In the genomic region with DNA sequence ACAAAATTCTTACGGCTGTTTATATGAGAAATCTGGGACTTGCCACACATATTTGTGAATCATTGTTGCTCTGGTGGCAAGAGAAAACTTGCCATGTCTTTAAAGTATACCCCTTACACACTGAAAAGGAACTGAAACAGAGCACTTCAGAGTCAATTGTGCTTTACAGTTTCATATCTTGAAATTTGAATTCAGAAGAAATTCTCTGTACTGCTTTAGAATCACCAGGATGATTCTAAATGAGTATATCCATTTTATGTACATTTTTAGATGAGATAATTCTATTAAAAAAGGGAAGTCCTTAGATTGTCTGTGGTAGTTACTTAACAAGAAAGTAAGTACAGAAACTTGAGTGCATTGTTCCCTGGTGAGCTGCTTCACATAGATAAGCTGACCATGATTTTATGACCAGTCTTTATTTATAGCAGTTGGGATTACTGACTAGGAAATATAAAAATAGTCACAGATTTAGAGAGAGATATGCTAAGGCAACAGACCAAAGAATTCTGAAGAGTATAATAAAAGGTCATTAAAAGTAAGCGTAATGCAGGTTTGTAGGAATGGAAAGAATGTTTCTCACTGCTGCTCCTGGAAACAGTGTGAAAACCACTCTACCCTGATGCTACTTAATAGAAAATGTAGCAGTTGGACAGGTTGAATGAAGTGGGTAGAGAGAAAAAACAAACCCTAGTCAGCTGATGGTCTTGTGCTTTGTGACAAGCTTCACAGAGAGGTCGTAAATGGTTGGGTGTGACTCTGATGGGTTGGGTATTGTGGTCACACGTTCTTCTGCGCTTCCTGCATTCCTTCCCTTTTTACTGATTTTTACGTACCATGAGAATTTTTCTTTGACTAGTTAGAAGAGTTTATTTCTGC, we compare ENCODE assay signal across 8 cellular contexts. TPM values are rescaled to one million over a fixed set of nuclear protein-coding genes. Genes with fewer than 3 reads are reported as not detected.
DNase-seq lines count a peak whose midpoint lies in the region; ATAC-seq and TF ChIP-seq lines count a peak whose summit lies in the region.

No MANE protein-coding gene starts in this region.

- H3K27ac Mint-ChIP-seq in activated CD4-positive, alpha-beta memory T cell treated with anti-CD3 and anti-CD28 coated beads, Interleukin-2, amount 10 ng/mL, durations not matched to agents 7 days and 5 days: peak overlapping the region; percentile 55
- peak overlapping the region; percentile 89 to 90 for H3K27ac Mint-ChIP-seq in stimulated activated naive CD8-positive, alpha-beta T cell treated with anti-CD3 and anti-CD28 coated beads, Interleukin-15, amount 100 ng/mL, for 72 hours

- H3K36me3 ChIP-seq in right atrium auricular region: no peaks in the 10 kb centered on the region

- no peaks in the 10 kb centered on the region for H3K9me3 ChIP-seq in right atrium auricular region

- no peaks in the 10 kb centered on the region for H3K9me3 Mint-ChIP-seq in activated CD4-positive, alpha-beta memory T cell treated with anti-CD3 and anti-CD28 coated beads, Interleukin-2, amount 10 ng/mL, durations not matched to agents 7 days and 5 days
- no peaks in the 10 kb centered on the region for H3K9me3 Mint-ChIP-seq in stimulated activated naive CD8-positive, alpha-beta T cell treated with anti-CD3 and anti-CD28 coated beads, Interleukin-15, amount 100 ng/mL, for 72 hours

- peak; percentile 72 for ATAC-seq in GM21447 (IDR thresholded peaks at IDR 0.05; ENCODE audit: unreplicated experiment)
- peak; percentile 71 for ATAC-seq in stimulated activated naive CD8-positive, alpha-beta T cell treated with anti-CD3 and anti-CD28 coated beads, Interleukin-15, amount 100 ng/mL, for 72 hours

- H3K27ac ChIP-seq in right atrium auricular region: peak overlapping the region; percentile 82 to 84

- no peaks in the 10 kb centered on the region for H3K27me3 Mint-ChIP-seq in activated CD4-positive, alpha-beta memory T cell treated with anti-CD3 and anti-CD28 coated beads, Interleukin-2, amount 10 ng/mL, durations not matched to agents 7 days and 5 days
- no peaks in the 10 kb centered on the region for H3K27me3 Mint-ChIP-seq in stimulated activated naive CD8-positive, alpha-beta T cell treated with anti-CD3 and anti-CD28 coated beads, Interleukin-15, amount 100 ng/mL, for 72 hours

- peaks cover 2% of the 10 kb centered on the region for H3K36me3 Mint-ChIP-seq in activated CD4-positive, alpha-beta memory T cell treated with anti-CD3 and anti-CD28 coated beads, Interleukin-2, amount 10 ng/mL, durations not matched to agents 7 days and 5 days (ENCODE audit: low read depth)

- peak overlapping the region; percentile 7 for H3K4me3 Mint-ChIP-seq in activated CD4-positive, alpha-beta memory T cell treated with anti-CD3 and anti-CD28 coated beads, Interleukin-2, amount 10 ng/mL, durations not matched to agents 7 days and 5 days
- peak overlapping the region; percentile 76 to 84 for H3K4me3 Mint-ChIP-seq in stimulated activated naive CD8-positive, alpha-beta T cell treated with anti-CD3 and anti-CD28 coated beads, Interleukin-15, amount 100 ng/mL, for 72 hours

- POLR2A ChIA-PET in activated CD4-positive, alpha-beta memory T cell treated with anti-CD3 and anti-CD28 coated beads, Interleukin-2, amount 10 ng/mL, durations not matched to agents 7 days and 5 days (lab: Charles Lee): interaction anchor here (0.9 to 1.4 kb wide), 4 partner anchors 14 to 87 kb away, joined by 3 read pairs; no protein-coding TSS in a partner anchor

- peak; percentile 89 for DNase-seq in HS-27A (ENCODE audit: low read depth)
- DNase-seq in activated CD4-positive, alpha-beta memory T cell treated with anti-CD3 and anti-CD28 coated beads, Interleukin-2, amount 10 ng/mL, durations not matched to agents 7 days and 5 days: no peak
- no peak for DNase-seq in right atrium auricular region (ENCODE audit: low spot score)
- DNase-seq in stimulated activated naive CD8-positive, alpha-beta T cell treated with anti-CD3 and anti-CD28 coated beads, Interleukin-15, amount 100 ng/mL, for 72 hours: no peak
- DNase-seq in NCI-H446 treated with DMSO at 0.1 percent for 48 hours (lab: John Stamatoyannopoulos, UW): no peak
- DNase-seq in occipital lobe (lab: John Stamatoyannopoulos, UW): no peak

- no peaks in the 10 kb centered on the region for H3K27me3 ChIP-seq in right atrium auricular region

- TF ChIP-seq CTCF in right atrium auricular region (IDR thresholded peaks at IDR 0.05): no peak

- CTCF ChIA-PET in activated CD4-positive, alpha-beta memory T cell treated with anti-CD3 and anti-CD28 coated beads, Interleukin-2, amount 10 ng/mL, durations not matched to agents 7 days and 5 days (lab: Charles Lee): interaction anchor here (0.6 to 1.1 kb wide), 2 partner anchors 42 to 649 kb away, joined by 3 read pairs; no protein-coding TSS in a partner anchor

- H3K4me1 ChIP-seq in right atrium auricular region: peaks cover 0 to 83% of the 10 kb centered on the region in 2 donors

- peaks cover 48% of the 10 kb centered on the region for H3K4me1 Mint-ChIP-seq in activated CD4-positive, alpha-beta memory T cell treated with anti-CD3 and anti-CD28 coated beads, Interleukin-2, amount 10 ng/mL, durations not matched to agents 7 days and 5 days
- peaks cover 38% of the 10 kb centered on the region for H3K4me1 Mint-ChIP-seq in stimulated activated naive CD8-positive, alpha-beta T cell treated with anti-CD3 and anti-CD28 coated beads, Interleukin-15, amount 100 ng/mL, for 72 hours

- H3K4me3 ChIP-seq in GM08714 (ENCODE audit: low read length) (peak overlapping the region; percentile 32; the same call in 1 of the 2 replicates), right atrium auricular region (no peak overlapping the region)

RNA-seq across cellular contexts. Expression of gene FNIP2, which starts 41.0 kb away (rescaled TPM):
- 10 to 100 TPM; 16.9 to 17.3 TPM for total RNA-seq in activated CD4-positive, alpha-beta memory T cell treated with anti-CD3 and anti-CD28 coated beads, Interleukin-2, amount 10 ng/mL, durations not matched to agents 7 days and 5 days
- total RNA-seq in right atrium auricular region (10 to 100 TPM; 38.3 to 42.4 TPM), occipital lobe (66.6 TPM)
